11 cellular contexts compared by ENCODE assay signal in the genomic region with DNA sequence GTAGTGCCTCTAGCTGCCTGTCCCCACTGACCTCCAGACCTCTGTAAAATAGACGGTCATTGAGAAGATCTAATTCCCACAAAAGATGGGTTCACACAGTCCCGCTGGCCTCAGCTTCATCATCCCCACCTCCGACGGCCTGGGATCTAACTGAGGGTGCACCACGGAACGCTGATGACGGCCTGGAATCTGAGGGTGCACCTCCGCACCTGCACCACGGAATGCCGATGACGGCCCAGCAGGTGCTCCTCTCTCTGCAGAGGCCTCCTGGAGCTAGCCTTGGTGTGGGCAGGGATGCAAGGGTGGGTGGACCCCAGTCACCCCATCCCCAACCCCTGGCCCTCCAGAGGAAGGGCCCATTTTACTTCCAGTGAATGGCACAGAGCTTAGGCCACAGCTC.
DNase-seq lines count a peak whose midpoint lies in the region; ATAC-seq, FAIRE-seq and TF ChIP-seq lines count a peak whose summit lies in the region.
"Had no signal": no experiment of that assay in that cellular context is flagged by ENCODE, and none has a peak within 500 bp of the region (broad histone marks: within the 10 kb centered on the region; RNA-seq: fewer than 3 reads in every experiment).

No MANE protein-coding gene starts in this region.

- H3K4me3 Mint-ChIP-seq in brain, result no peak overlapping the region
- H3K4me3 Mint-ChIP-seq in nephron progenitor cell, result no peak overlapping the region
- H3K4me3 Mint-ChIP-seq: CD4-positive, CD25-positive, alpha-beta regulatory T cell had no signal

- H3K27me3 Mint-ChIP-seq in brain, result no peaks in the 10 kb centered on the region
- no peaks in the 10 kb centered on the region for H3K27me3 Mint-ChIP-seq in nephron progenitor cell (ENCODE audit: low read depth, poor library complexity)
- H3K27me3 Mint-ChIP-seq: CD4-positive, CD25-positive, alpha-beta regulatory T cell had no signal

- H3K4me1 Mint-ChIP-seq in brain (peaks cover 55% of the 10 kb centered on the region), nephron progenitor cell (peaks cover 69% of the 10 kb centered on the region)
- H3K4me1 Mint-ChIP-seq: CD4-positive, CD25-positive, alpha-beta regulatory T cell had no signal

- H3K9me3 Mint-ChIP-seq in brain (no peaks in the 10 kb centered on the region), nephron progenitor cell (no peaks in the 10 kb centered on the region)
- H3K9me3 Mint-ChIP-seq: CD4-positive, CD25-positive, alpha-beta regulatory T cell had no signal

- TF ChIP-seq CTCF in brain (conservative IDR thresholded peaks at IDR 0.05) (no peak), nephron progenitor cell (IDR thresholded peaks at IDR 0.05) (no peak)

- ATAC-seq in Right ventricle myocardium inferior (no peak), left cardiac atrium (no peak), HG03565 (IDR thresholded peaks at IDR 0.05; ENCODE audit: unreplicated experiment) (no peak), GM18502 (IDR thresholded peaks at IDR 0.05; ENCODE audit: poor library complexity, unreplicated experiment) (no peak)

- peaks cover 36% of the 10 kb centered on the region for H3K36me3 Mint-ChIP-seq in brain
- peaks cover 11% of the 10 kb centered on the region for H3K36me3 Mint-ChIP-seq in nephron progenitor cell (ENCODE audit: low read depth)
- H3K36me3 Mint-ChIP-seq: CD4-positive, CD25-positive, alpha-beta regulatory T cell had no signal

- DNase-seq in Right ventricle myocardium inferior (ENCODE audit: missing footprints), result peak; percentile 69
- DNase-seq in left cardiac atrium, result no peak
- no peak for DNase-seq in nephron progenitor cell
- DNase-seq in GM19239 (ENCODE audit: insufficient read length, low spot score), result no peak
- DNase-seq: CD4-positive, CD25-positive, alpha-beta regulatory T cell; GM23248; H7 had no signal

- intact Hi-C loops in Right ventricle myocardium inferior (cut with DNase I), result no loop called here
- intact Hi-C loops in left cardiac atrium (cut with DNase I), result no loop called here

- no peak for FAIRE-seq in GM19239 (lab: Jason Lieb, UNC)
- FAIRE-seq: GM18507 had no signal

- H3K27ac Mint-ChIP-seq in brain, result peak overlapping the region in 3 of 5 experiments; percentile 19 to 78 (median 28)
- H3K27ac Mint-ChIP-seq in nephron progenitor cell, result peak overlapping the region; percentile 86
- H3K27ac Mint-ChIP-seq: CD4-positive, CD25-positive, alpha-beta regulatory T cell had no signal
